Comparison of ENCODE assay signal across 13 cellular contexts in genomic region chrX:121570072-121570841, GRCh38.
DNase-seq lines count a peak whose midpoint lies in the region; ATAC-seq and TF ChIP-seq lines count a peak whose summit lies in the region.
"Had no signal": no experiment of that assay in that cellular context is flagged by ENCODE, and none has a peak within 500 bp of the region (broad histone marks: within the 10 kb centered on the region; RNA-seq: fewer than 3 reads in every experiment).

No MANE protein-coding gene starts in this region.

- peak; percentile 3 to 11 for DNase-seq in foreskin fibroblast
- DNase-seq in NCI-H510A (lab: John Stamatoyannopoulos, UW): no peak
- DNase-seq in left ventricle myocardium superior: no peak
- DNase-seq in stimulated activated CD4-positive, alpha-beta T cell treated with anti-CD3 and anti-CD28 coated beads, Interleukin-4, amount 100 ng/mL, for 4 hours: no peak
- DNase-seq in A172 (ENCODE audit: low spot score): no peak
- DNase-seq: left colon, NCI-H1694, SW 1271 had no signal

- no peak overlapping the region for H3K4me3 ChIP-seq in foreskin fibroblast (ENCODE audit: low read depth in 1 of 2, low read length in 2 of 2)
- H3K4me3 ChIP-seq: ascending aorta had no signal

- intact Hi-C loops in left ventricle myocardium superior (cut with micrococcal nuclease): loop anchor here (10.0 kb wide), 1 partner anchor 775 kb away; no protein-coding TSS in a partner anchor

- no peak for TF ChIP-seq CTCF in foreskin fibroblast (IDR thresholded peaks at IDR 0.05; ENCODE audit: low read depth, low read length)

- peak; percentile 67 for ATAC-seq in GM18519 (IDR thresholded peaks at IDR 0.05; ENCODE audit: low FRiP score, unreplicated experiment)
- ATAC-seq in GM21786 (IDR thresholded peaks at IDR 0.05; ENCODE audit: unreplicated experiment): peak; percentile 65
- peak; percentile 64 for ATAC-seq in HG03469 (IDR thresholded peaks at IDR 0.05; ENCODE audit: unreplicated experiment)
- ATAC-seq in left ventricle myocardium superior: no peak
- ATAC-seq: left colon; natural killer cell treated with Interleukin-12 subunit alpha and Interleukin-12 subunit beta and Interleukin-15 and Interleukin-18, amount 100 ng/mL, for 72 hours had no signal

Comparison
In these comparisons a context has a peak if more than half of its experiments do, and no peak if none do; other contexts are left out.
1. DNase-seq: peak in foreskin fibroblast (2 of 2); none in NCI-H510A (single experiment), left ventricle myocardium superior (single experiment), stimulated activated CD4-positive, alpha-beta T cell treated with anti-CD3 and anti-CD28 coated beads, Interleukin-4, amount 100 ng/mL, for 4 hours (0 of 2) and A172 (single experiment).